ENCODE assay signal across 1 cellular context in the genomic region with DNA sequence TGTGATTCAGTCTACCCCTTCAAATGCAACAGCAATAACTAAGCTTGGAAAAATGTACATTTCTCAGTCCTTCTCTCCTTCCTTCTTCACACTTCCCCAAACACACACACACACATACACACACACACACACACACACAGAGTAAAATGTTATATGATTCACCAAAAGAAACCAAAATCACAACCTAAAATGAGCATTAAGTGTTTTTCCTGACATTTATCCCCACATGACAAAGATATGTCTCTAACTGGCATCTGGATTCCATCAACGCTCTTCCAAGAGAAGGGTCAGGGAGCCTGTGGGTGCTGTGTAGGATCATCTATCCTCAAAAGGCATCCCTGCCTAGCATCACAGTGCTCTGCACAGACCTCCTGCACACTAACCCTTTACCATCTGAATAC.
TF ChIP-seq lines count a peak whose summit lies in the region.

No MANE protein-coding gene starts in this region.

TF ChIP-seq in SK-N-SH treated with all-trans-retinoic acid at 6 μM for 48 hours, 23 proteins besides CTCF, POLR2A, EP300 and RAD21 (continued from another document):
- 0 out of 2 replicates have a peak, but pooled peaks have one; percentile 83 for TF ChIP-seq GLIS3 (CRISPR knock-in tag; IDR thresholded peaks at IDR 0.05)
- TF ChIP-seq, protein P1, sequence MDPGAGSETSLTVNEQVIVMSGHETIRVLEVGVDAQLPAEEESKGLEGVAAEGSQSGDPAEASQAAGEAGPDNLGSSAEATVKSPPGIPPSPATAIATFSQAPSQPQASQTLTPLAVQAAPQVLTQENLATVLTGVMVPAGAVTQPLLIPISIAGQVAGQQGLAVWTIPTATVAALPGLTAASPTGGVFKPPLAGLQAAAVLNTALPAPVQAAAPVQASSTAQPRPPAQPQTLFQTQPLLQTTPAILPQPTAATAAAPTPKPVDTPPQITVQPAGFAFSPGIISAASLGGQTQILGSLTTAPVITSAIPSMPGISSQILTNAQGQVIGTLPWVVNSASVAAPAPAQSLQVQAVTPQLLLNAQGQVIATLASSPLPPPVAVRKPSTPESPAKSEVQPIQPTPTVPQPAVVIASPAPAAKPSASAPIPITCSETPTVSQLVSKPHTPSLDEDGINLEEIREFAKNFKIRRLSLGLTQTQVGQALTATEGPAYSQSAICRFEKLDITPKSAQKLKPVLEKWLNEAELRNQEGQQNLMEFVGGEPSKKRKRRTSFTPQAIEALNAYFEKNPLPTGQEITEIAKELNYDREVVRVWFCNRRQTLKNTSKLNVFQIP (CRISPR knock-in tag; IDR thresholded peaks at IDR 0.05; ENCODE audit: borderline replicate concordance, low read depth): no peak
- TF ChIP-seq ZC3H10 (CRISPR knock-in tag; IDR thresholded peaks at IDR 0.05): peak; percentile 53; the same call in 1 of the 2 replicates
- TF ChIP-seq ZNF8 (CRISPR knock-in tag; IDR thresholded peaks at IDR 0.05): no peak
- TF ChIP-seq BACH2 (CRISPR knock-in tag; IDR thresholded peaks at IDR 0.05; ENCODE audit: borderline replicate concordance): no peak
- TF ChIP-seq TCF4 (CRISPR knock-in tag; IDR thresholded peaks at IDR 0.05; ENCODE audit: borderline replicate concordance): peak; percentile 91
- 0 out of 2 replicates have a peak, but pooled peaks have one; percentile 14 for TF ChIP-seq ARNTL (CRISPR knock-in tag; IDR thresholded peaks at IDR 0.05; ENCODE audit: borderline replicate concordance, low read depth)
